In the genomic region with DNA sequence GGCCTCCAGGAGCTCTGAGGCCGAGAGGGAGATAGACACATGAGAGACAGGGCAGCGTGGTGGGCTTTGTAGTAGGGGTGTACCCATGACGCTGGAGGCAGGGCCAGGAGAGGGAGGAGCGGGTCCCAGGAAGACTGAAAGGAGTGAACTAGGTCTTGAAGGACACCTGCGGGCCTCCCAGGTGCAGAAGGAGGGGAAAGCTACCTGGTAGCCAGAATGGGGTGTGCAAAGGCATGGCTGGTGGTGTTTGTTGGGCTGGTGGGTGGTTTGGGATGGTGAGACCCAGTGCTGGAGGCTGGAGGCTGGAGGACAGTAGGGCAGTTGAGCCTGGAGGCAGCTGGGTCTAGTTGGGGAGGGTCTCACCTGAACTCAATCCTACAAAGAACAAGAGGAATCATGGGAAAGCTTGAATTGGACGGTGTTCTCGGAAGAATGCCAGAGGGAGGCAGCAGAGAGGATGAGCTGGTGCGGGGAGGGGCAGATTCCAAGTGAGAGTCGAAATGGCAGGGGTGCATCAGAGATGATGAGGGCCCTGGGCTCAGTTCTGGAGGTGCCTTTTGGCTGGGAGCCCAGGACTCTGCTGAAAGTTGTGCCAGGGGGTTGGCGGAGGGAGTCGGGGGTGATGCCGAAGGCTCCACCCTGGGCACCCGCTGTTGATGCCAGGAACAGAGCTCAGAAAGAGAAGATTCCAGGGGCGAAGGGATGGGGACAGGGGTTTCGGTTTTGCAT, we compare ENCODE assay signal across 4 cellular contexts. TPM values are rescaled to one million over a fixed set of nuclear protein-coding genes. Genes with fewer than 3 reads are reported as not detected.
"Had no signal": no experiment of that assay in that cellular context is flagged by ENCODE, and none has a peak within 500 bp of the region (broad histone marks: within the 10 kb centered on the region; RNA-seq: fewer than 3 reads in every experiment).

No MANE protein-coding gene starts in this region.

- H3K36me3 ChIP-seq: breast epithelium had no signal

- H3K27me3 ChIP-seq: breast epithelium, upper lobe of left lung had no signal

- H3K4me1 ChIP-seq: breast epithelium had no signal

- H3K27ac ChIP-seq: upper lobe of left lung had no signal

- H3K4me3 ChIP-seq: breast epithelium, upper lobe of left lung had no signal

- FAIRE-seq: frontal cortex had no signal

- H3K9me3 ChIP-seq: breast epithelium, upper lobe of left lung had no signal

RNA-seq across cellular contexts. Expression of gene C1QTNF1, which starts 21.2 kb away (rescaled TPM):
- total RNA-seq: T-helper 2 cell treated with Interferon-gamma antibody and Interleukin-4, amounts not matched to agents 100 ng/mL and 5 ng/mL, for 36 hours had no signal
